19 cellular contexts compared by ENCODE assay signal in genomic region chr10:119758448-119758847, GRCh38. TPM values are rescaled to one million over a fixed set of nuclear protein-coding genes. Genes with fewer than 3 reads are reported as not detected.
DNase-seq lines count a peak whose midpoint lies in the region; ATAC-seq and TF ChIP-seq lines count a peak whose summit lies in the region.
"Had no signal": no experiment of that assay in that cellular context is flagged by ENCODE, and none has a peak within 500 bp of the region (broad histone marks: within the 10 kb centered on the region; RNA-seq: fewer than 3 reads in every experiment).

No MANE protein-coding gene starts in this region.

- H3K9me3 Mint-ChIP-seq in CD4-positive, CD25-positive, alpha-beta regulatory T cell, result no peaks in the 10 kb centered on the region
- H3K9me3 Mint-ChIP-seq in HFFc6 (no peaks in the 10 kb centered on the region), memory B cell (no peaks in the 10 kb centered on the region)
- H3K9me3 Mint-ChIP-seq in CD4-positive, alpha-beta T cell, result no peaks in the 10 kb centered on the region
- H3K9me3 Mint-ChIP-seq: CD4-positive, alpha-beta memory T cell had no signal

- POLR2A ChIA-PET in CD4-positive, alpha-beta T cell (lab: Charles Lee), result interaction anchor here (0.6 kb wide), 1 partner anchor 30 kb away, joined by 3 read pairs; no protein-coding TSS in a partner anchor

- no peaks in the 10 kb centered on the region for H3K9me3 ChIP-seq in CD4-positive, CD25-positive, alpha-beta regulatory T cell (ENCODE audit: control insufficient read depth in 2 of 2, low read length in 2 of 2)
- no peaks in the 10 kb centered on the region for H3K9me3 ChIP-seq in CD4-positive, alpha-beta T cell (ENCODE audit: control insufficient read depth, low read length)
- H3K9me3 ChIP-seq in BE2C, result no peaks in the 10 kb centered on the region

- DNase-seq in CD4-positive, CD25-positive, alpha-beta regulatory T cell, result no peak
- DNase-seq in HFFc6 (no peak), memory B cell (ENCODE audit: low spot score in 2 of 2) (no peak), iPS-NIHi11 (ENCODE audit: low spot score) (no peak), BE2C (no peak)
- DNase-seq in activated effector memory CD4-positive, alpha-beta T cell treated with anti-CD3 and anti-CD28 coated beads, Interleukin-2, amount 50 U/mL, for 16 hours, result no peak
- no peak for DNase-seq in CD4-positive, alpha-beta T cell
- DNase-seq: C1 segment of cervical spinal cord; Calu3; CD4-positive, alpha-beta memory T cell; DMS79 treated with DMSO at 0.1 percent for 48 hours; GF-D8; GOT3; H7; IMR-90 had no signal

- no peak overlapping the region for H3K4me3 ChIP-seq in CD4-positive, CD25-positive, alpha-beta regulatory T cell (ENCODE audit: low read depth, low read length)
- H3K4me3 ChIP-seq in rectal smooth muscle tissue (ENCODE audit: low read length), result no peak overlapping the region
- H3K4me3 ChIP-seq in BE2C (ENCODE audit: low read depth, low read length), result no peak overlapping the region
- H3K4me3 ChIP-seq: GM12878 had no signal

- no peak for ATAC-seq in CD4-positive, CD25-positive, alpha-beta regulatory T cell (ENCODE audit: low read depth in 2 of 2)
- no peak for ATAC-seq in memory B cell (ENCODE audit: low read depth)
- no peak for ATAC-seq in CD4-positive, alpha-beta T cell (ENCODE audit: poor library complexity)
- ATAC-seq: GM12878, HCT116 had no signal

- peaks cover 16% of the 10 kb centered on the region for H3K36me3 Mint-ChIP-seq in CD4-positive, CD25-positive, alpha-beta regulatory T cell
- H3K36me3 Mint-ChIP-seq in HFFc6 (ENCODE audit: low read depth), result peaks cover 5% of the 10 kb centered on the region
- H3K36me3 Mint-ChIP-seq in memory B cell, result peaks cover 14% of the 10 kb centered on the region
- peaks cover 7% of the 10 kb centered on the region for H3K36me3 Mint-ChIP-seq in CD4-positive, alpha-beta T cell (ENCODE audit: low read depth)

- no peak overlapping the region for H3K4me3 Mint-ChIP-seq in CD4-positive, CD25-positive, alpha-beta regulatory T cell
- H3K4me3 Mint-ChIP-seq in HFFc6, result no peak overlapping the region
- H3K4me3 Mint-ChIP-seq in memory B cell, result no peak overlapping the region
- no peak overlapping the region for H3K4me3 Mint-ChIP-seq in CD4-positive, alpha-beta T cell
- H3K4me3 Mint-ChIP-seq: B cell; CD4-positive, alpha-beta memory T cell had no signal

- no peak overlapping the region for H3K9ac ChIP-seq in rectal smooth muscle tissue (ENCODE audit: low read length)

- H3K27me3 Mint-ChIP-seq in CD4-positive, CD25-positive, alpha-beta regulatory T cell, result no peaks in the 10 kb centered on the region
- no peaks in the 10 kb centered on the region; the same call in none of the 2 replicates for H3K27me3 Mint-ChIP-seq in HFFc6 (ENCODE audit: insufficient read depth)
- no peaks in the 10 kb centered on the region for H3K27me3 Mint-ChIP-seq in memory B cell
- H3K27me3 Mint-ChIP-seq in CD4-positive, alpha-beta T cell, result no peaks in the 10 kb centered on the region
- H3K27me3 Mint-ChIP-seq: B cell; CD4-positive, alpha-beta memory T cell had no signal

- H3K4me1 Mint-ChIP-seq in CD4-positive, CD25-positive, alpha-beta regulatory T cell, result peaks cover 9 to 28% (median 17%) of the 10 kb centered on the region in 4 donors
- H3K4me1 Mint-ChIP-seq in HFFc6 (ENCODE audit: low read depth) (peaks cover 77% of the 10 kb centered on the region), memory B cell (peaks cover 8% of the 10 kb centered on the region)
- no peaks in the 10 kb centered on the region for H3K4me1 Mint-ChIP-seq in CD4-positive, alpha-beta T cell (ENCODE audit: low read depth)

- no peaks in the 10 kb centered on the region for H3K4me1 ChIP-seq in CD4-positive, CD25-positive, alpha-beta regulatory T cell (ENCODE audit: control insufficient read depth, insufficient read depth, low read length, poor library complexity, severe bottlenecking)
- H3K4me1 ChIP-seq in rectal smooth muscle tissue (ENCODE audit: control insufficient read depth, insufficient read depth, low read length) (peaks cover 40% of the 10 kb centered on the region), BE2C (peaks cover 11% of the 10 kb centered on the region)

- intact Hi-C loops in CD4-positive, alpha-beta T cell (cut with DNase I, micrococcal nuclease), result no loop called here

- peaks cover 6% of the 10 kb centered on the region for H3K36me3 ChIP-seq in CD4-positive, CD25-positive, alpha-beta regulatory T cell (ENCODE audit: control insufficient read depth, insufficient read depth, low read length)
- H3K36me3 ChIP-seq in rectal smooth muscle tissue (ENCODE audit: control insufficient read depth, insufficient read depth, low read length) (no peaks in the 10 kb centered on the region), BE2C (no peaks in the 10 kb centered on the region)

- H3K27ac Mint-ChIP-seq in CD4-positive, CD25-positive, alpha-beta regulatory T cell, result peak overlapping the region; percentile 16 to 53 (median 49)
- H3K27ac Mint-ChIP-seq in HFFc6 (peak overlapping the region; percentile 34; the same call in 1 of the 2 replicates), memory B cell (peak overlapping the region; percentile 45)
- H3K27ac Mint-ChIP-seq in CD4-positive, alpha-beta T cell, result no peak overlapping the region
- H3K27ac Mint-ChIP-seq: B cell had no signal

- TF ChIP-seq CTCF in HFFc6 (IDR thresholded peaks at IDR 0.05), result no peak
- TF ChIP-seq CTCF in CD4-positive, alpha-beta T cell (IDR thresholded peaks at IDR 0.05), result no peak
- TF ChIP-seq CTCF in BE2C (IDR thresholded peaks at IDR 0.05; ENCODE audit: low read depth, low read length), result no peak

- no peak overlapping the region for H3K27ac ChIP-seq in CD4-positive, CD25-positive, alpha-beta regulatory T cell (ENCODE audit: insufficient read depth, low read length, poor library complexity, severe bottlenecking)
- H3K27ac ChIP-seq in rectal smooth muscle tissue (ENCODE audit: low read depth, low read length), result peak overlapping the region; percentile 46
- H3K27ac ChIP-seq in CD4-positive, alpha-beta T cell (ENCODE audit: low read depth, low read length), result no peak overlapping the region

- CTCF ChIA-PET in CD4-positive, alpha-beta T cell (lab: Charles Lee), result no interaction called here

- no peaks in the 10 kb centered on the region for H3K27me3 ChIP-seq in CD4-positive, CD25-positive, alpha-beta regulatory T cell (ENCODE audit: control insufficient read depth, insufficient read depth, low read length)
- H3K27me3 ChIP-seq in rectal smooth muscle tissue (ENCODE audit: control insufficient read depth, insufficient read depth, low read length) (no peaks in the 10 kb centered on the region), BE2C (no peaks in the 10 kb centered on the region)
- no peaks in the 10 kb centered on the region for H3K27me3 ChIP-seq in CD4-positive, alpha-beta T cell (ENCODE audit: control insufficient read depth, insufficient read depth, low read length)

RNA-seq across cellular contexts. Expression of gene INPP5F, which starts 32.6 kb away (rescaled TPM):
- total RNA-seq in CD4-positive, CD25-positive, alpha-beta regulatory T cell, result 22.1 TPM
- 10 to 100 TPM; 10.4 to 14.3 (median 10.9) TPM for polyA plus RNA-seq in CD4-positive, CD25-positive, alpha-beta regulatory T cell
- 10 to 100 TPM in 5 of 6 experiments, 1 to 10 TPM in 1; 8.7 to 12.8 (median 12.5) TPM for total RNA-seq in HFFc6 (2021; fragmentation: NEBNext Ultra II Directional; extraction: Animal tissue kit (Norgen Biotek cat#: 25700))
- 1 to 10 TPM; 6.2 to 6.4 TPM for total RNA-seq in CD4-positive, alpha-beta T cell
- 6.7 TPM for polyA plus RNA-seq in BE2C (2012; ENCODE audit: insufficient read depth, insufficient read length, low read depth)
